In genomic region chr1:31327381-31327780, GRCh38 we compare ENCODE assay signal across 21 cellular contexts. TPM values are rescaled to one million over a fixed set of nuclear protein-coding genes. Genes with fewer than 3 reads are reported as not detected.
DNase-seq lines count a peak whose midpoint lies in the region; ATAC-seq and TF ChIP-seq lines count a peak whose summit lies in the region.
"Had no signal": no experiment of that assay in that cellular context is flagged by ENCODE, and none has a peak within 500 bp of the region (broad histone marks: within the 10 kb centered on the region; RNA-seq: fewer than 3 reads in every experiment).

No MANE protein-coding gene starts in this region.

- H3K27me3 ChIP-seq in breast epithelium, result no peaks in the 10 kb centered on the region
- no peaks in the 10 kb centered on the region for H3K27me3 ChIP-seq in foreskin keratinocyte
- H3K27me3 ChIP-seq in prostate gland (replicated peaks; ENCODE audit: insufficient read depth), result no peaks in the 10 kb centered on the region
- H3K27me3 ChIP-seq: BE2C, heart right ventricle, neutrophil, spleen, upper lobe of left lung had no signal

- no peaks in the 10 kb centered on the region for H3K9me3 Mint-ChIP-seq in MCF 10A (ENCODE audit: unreplicated experiment)
- no peaks in the 10 kb centered on the region for H3K9me3 Mint-ChIP-seq in activated CD8-positive, alpha-beta T cell treated with anti-CD3 and anti-CD28 coated beads, Interleukin-2, amount 10 ng/mL, durations not matched to agents 7 days and 5 days (ENCODE audit: insufficient read depth)
- H3K9me3 Mint-ChIP-seq: activated naive CD8-positive, alpha-beta T cell treated with anti-CD3 and anti-CD28 coated beads for 36 hours; stimulated activated naive CD8-positive, alpha-beta T cell treated with anti-CD3 and anti-CD28 coated beads, Interleukin-15, Interleukin-2, amounts not matched to agents 100 ng/mL and 50 ng/mL, for 24 hours had no signal

- peaks cover 12% of the 10 kb centered on the region for H3K4me1 Mint-ChIP-seq in MCF 10A (ENCODE audit: insufficient read depth, unreplicated experiment)
- H3K4me1 Mint-ChIP-seq in activated CD8-positive, alpha-beta T cell treated with anti-CD3 and anti-CD28 coated beads, Interleukin-2, amount 10 ng/mL, durations not matched to agents 7 days and 5 days (ENCODE audit: low read depth), result no peaks in the 10 kb centered on the region

- peaks cover 10% of the 10 kb centered on the region for H3K36me3 Mint-ChIP-seq in MCF 10A (ENCODE audit: insufficient read depth, unreplicated experiment)
- peaks cover 4% of the 10 kb centered on the region for H3K36me3 Mint-ChIP-seq in activated CD8-positive, alpha-beta T cell treated with anti-CD3 and anti-CD28 coated beads, Interleukin-2, amount 10 ng/mL, durations not matched to agents 7 days and 5 days (ENCODE audit: low read depth)

- H3K4me3 ChIP-seq in breast epithelium, result no peak overlapping the region
- no peak overlapping the region for H3K4me3 ChIP-seq in cardiac fibroblast (replicated peaks in 1 of 2; ENCODE audit: low read depth in 2 of 2, low read length in 2 of 2)
- no peak overlapping the region for H3K4me3 ChIP-seq in prostate gland
- H3K4me3 ChIP-seq: heart right ventricle, spleen, upper lobe of left lung had no signal

- no peaks in the 10 kb centered on the region for H3K4me1 ChIP-seq in breast epithelium
- no peaks in the 10 kb centered on the region for H3K4me1 ChIP-seq in foreskin keratinocyte
- H3K4me1 ChIP-seq in prostate gland (replicated peaks), result no peaks in the 10 kb centered on the region
- H3K4me1 ChIP-seq: BE2C, spleen, upper lobe of left lung had no signal

- POLR2A ChIA-PET in MCF 10A (lab: Yijun Ruan, JAX), result interaction anchor here (0.9 to 1.4 kb wide), 4 partner anchors 9 to 112 kb away, joined by 3 to 5 read pairs (median 4); partner anchors contain the start of genes SNRNP40 and ZCCHC17
- POLR2A ChIA-PET in activated CD8-positive, alpha-beta T cell treated with anti-CD3 and anti-CD28 coated beads, Interleukin-2, amount 10 ng/mL, durations not matched to agents 7 days and 5 days (lab: Charles Lee), result no interaction called here

- no TSS peak for BruUV-seq in MCF 10A (replicated peaks; lab: Mats Ljungman, UMichigan)

- intact Hi-C loops in MCF 10A (cut with micrococcal nuclease) (no loop called here), breast epithelium (cut with DNase I; ENCODE audit: low total_unique reads) (no loop called here), prostate gland (cut with DNase I) (no loop called here)

- CTCF ChIA-PET in MCF 10A (lab: Yijun Ruan, JAX), result interaction anchor here (0.6 to 2.6 kb wide), 4 partner anchors 98 to 234 kb away, joined by 3 to 13 read pairs (median 4); no protein-coding TSS in a partner anchor
- CTCF ChIA-PET in activated CD8-positive, alpha-beta T cell treated with anti-CD3 and anti-CD28 coated beads, Interleukin-2, amount 10 ng/mL, durations not matched to agents 7 days and 5 days (lab: Charles Lee), result interaction anchor here (1.1 to 3.5 kb wide), 2 partner anchors 143 to 221 kb away, joined by 3 to 11 read pairs; no protein-coding TSS in a partner anchor

- H3K27ac Mint-ChIP-seq in MCF 10A (ENCODE audit: low read depth, unreplicated experiment), result peak overlapping the region; percentile 57
- no peak overlapping the region for H3K27ac Mint-ChIP-seq in activated CD8-positive, alpha-beta T cell treated with anti-CD3 and anti-CD28 coated beads, Interleukin-2, amount 10 ng/mL, durations not matched to agents 7 days and 5 days
- H3K27ac Mint-ChIP-seq: activated naive CD8-positive, alpha-beta T cell treated with anti-CD3 and anti-CD28 coated beads for 36 hours; stimulated activated naive CD8-positive, alpha-beta T cell treated with anti-CD3 and anti-CD28 coated beads, Interleukin-15, Interleukin-2, amounts not matched to agents 100 ng/mL and 50 ng/mL, for 24 hours had no signal

- WGBS in prostate gland, result 65% methylated on average over 3 of the region's 3 CpGs

- TF ChIP-seq CTCF in MCF 10A (IDR thresholded peaks at IDR 0.05; ENCODE audit: unreplicated experiment), result no peak
- TF ChIP-seq CTCF in breast epithelium (IDR thresholded peaks at IDR 0.05), result no peak
- TF ChIP-seq CTCF in cardiac fibroblast (IDR thresholded peaks at IDR 0.05; ENCODE audit: low read depth, low read length), result no peak
- TF ChIP-seq CTCF in foreskin keratinocyte (conservative IDR thresholded peaks at IDR 0.05), result no peak
- TF ChIP-seq CTCF in prostate gland (IDR thresholded peaks at IDR 0.05), result no peak

- DNase-seq in MCF 10A (ENCODE audit: unreplicated experiment), result peak; percentile 49
- DNase-seq in breast epithelium (ENCODE audit: low spot score in 2 of 2), result no peak
- DNase-seq in cardiac fibroblast (ENCODE audit: low read depth in 2 of 2), result peak; percentile 52 to 57
- DNase-seq in foreskin keratinocyte, result peak; percentile 37 to 47
- DNase-seq in prostate gland (ENCODE audit: low spot score), result no peak
- no peak for DNase-seq in activated CD8-positive, alpha-beta T cell treated with anti-CD3 and anti-CD28 coated beads, Interleukin-2, amount 10 ng/mL, durations not matched to agents 7 days and 5 days
- DNase-seq in inferior parietal cortex (ENCODE audit: extremely low spot score), result no peak
- no peak for DNase-seq in superior temporal gyrus (ENCODE audit: extremely low spot score)
- DNase-seq: activated naive CD8-positive, alpha-beta T cell treated with anti-CD3 and anti-CD28 coated beads for 36 hours; BE2C; dermis blood vessel endothelial cell; heart right ventricle; NCI-H524; RPMI8226; spleen; stimulated activated CD4-positive, alpha-beta T cell treated with anti-CD3 and anti-CD28 coated beads, Interleukin-4, amount 100 ng/mL, for 24 hours; upper lobe of left lung had no signal

- no peak overlapping the region for H3K4me3 Mint-ChIP-seq in MCF 10A (ENCODE audit: unreplicated experiment)
- no peak overlapping the region for H3K4me3 Mint-ChIP-seq in activated CD8-positive, alpha-beta T cell treated with anti-CD3 and anti-CD28 coated beads, Interleukin-2, amount 10 ng/mL, durations not matched to agents 7 days and 5 days
- H3K4me3 Mint-ChIP-seq: activated naive CD8-positive, alpha-beta T cell treated with anti-CD3 and anti-CD28 coated beads for 36 hours; stimulated activated naive CD8-positive, alpha-beta T cell treated with anti-CD3 and anti-CD28 coated beads, Interleukin-15, Interleukin-2, amounts not matched to agents 100 ng/mL and 50 ng/mL, for 24 hours had no signal

- H3K27ac ChIP-seq in breast epithelium (no peak overlapping the region), foreskin keratinocyte (no peak overlapping the region), prostate gland (no peak overlapping the region)
- H3K27ac ChIP-seq: 22Rv1, heart right ventricle, neutrophil, spleen, upper lobe of left lung had no signal

- no peak for ATAC-seq in foreskin keratinocyte
- no peak for ATAC-seq in activated CD8-positive, alpha-beta T cell treated with anti-CD3 and anti-CD28 coated beads, Interleukin-2, amount 10 ng/mL, durations not matched to agents 7 days and 5 days
- ATAC-seq: HCT116, heart right ventricle had no signal

- no peak for TF ChIP-seq POLR2A in breast epithelium (IDR thresholded peaks at IDR 0.05)
- no peak for TF ChIP-seq POLR2A in prostate gland (IDR thresholded peaks at IDR 0.05)

- no peaks in the 10 kb centered on the region for H3K36me3 ChIP-seq in breast epithelium
- no peaks in the 10 kb centered on the region for H3K36me3 ChIP-seq in prostate gland
- H3K36me3 ChIP-seq: BE2C had no signal

- H3K27me3 Mint-ChIP-seq in MCF 10A (ENCODE audit: insufficient read depth, unreplicated experiment), result no peaks in the 10 kb centered on the region
- H3K27me3 Mint-ChIP-seq in activated CD8-positive, alpha-beta T cell treated with anti-CD3 and anti-CD28 coated beads, Interleukin-2, amount 10 ng/mL, durations not matched to agents 7 days and 5 days (ENCODE audit: low read depth), result no peaks in the 10 kb centered on the region
- H3K27me3 Mint-ChIP-seq: activated naive CD8-positive, alpha-beta T cell treated with anti-CD3 and anti-CD28 coated beads for 36 hours; stimulated activated naive CD8-positive, alpha-beta T cell treated with anti-CD3 and anti-CD28 coated beads, Interleukin-15, Interleukin-2, amounts not matched to agents 100 ng/mL and 50 ng/mL, for 24 hours had no signal

- H3K9me3 ChIP-seq in breast epithelium (no peaks in the 10 kb centered on the region), prostate gland (no peaks in the 10 kb centered on the region)
- H3K9me3 ChIP-seq: BE2C, heart right ventricle, neutrophil, spleen, upper lobe of left lung had no signal

RNA-seq across cellular contexts. Expression of gene ZCCHC17, which starts 30.5 kb away (rescaled TPM):
- total RNA-seq in MCF 10A (2022) (29.3 and 40.0 TPM in 2 replicates), breast epithelium (10 to 100 TPM; 24.6 to 42.9 (median 29.6) TPM), foreskin keratinocyte (47.8 and 47.9 TPM in 2 replicates), prostate gland (10 to 100 TPM; 31.5 to 39.0 TPM)
- 44.9 and 47.5 TPM in 2 replicates for polyA plus RNA-seq in foreskin keratinocyte
- 10 to 100 TPM; 25.9 to 27.9 TPM for total RNA-seq in activated CD8-positive, alpha-beta T cell treated with anti-CD3 and anti-CD28 coated beads, Interleukin-2, amount 10 ng/mL, durations not matched to agents 7 days and 5 days

RNA-seq across cellular contexts. Expression of gene SNRNP40, which starts 30.8 kb away (rescaled TPM):
- total RNA-seq in MCF 10A (2022), result 65.4 and 72.8 TPM in 2 replicates
- 10 to 100 TPM; 40.2 to 73.4 (median 66.6) TPM for total RNA-seq in breast epithelium
- total RNA-seq in foreskin keratinocyte, result 74.3 and 89.2 TPM in 2 replicates
- 54.3 and 63.6 TPM in 2 replicates for polyA plus RNA-seq in foreskin keratinocyte
- total RNA-seq in prostate gland, result 10 to 100 TPM; 58.7 to 65.4 TPM
- 100 to 1,000 TPM in 1 of 2 experiments, 10 to 100 TPM in 1; 94.9 to 103 TPM for total RNA-seq in activated CD8-positive, alpha-beta T cell treated with anti-CD3 and anti-CD28 coated beads, Interleukin-2, amount 10 ng/mL, durations not matched to agents 7 days and 5 days

RNA-seq across cellular contexts. Expression of gene FABP3, which starts 45.5 kb away (rescaled TPM):
- total RNA-seq in MCF 10A (2022) (not detected in 2 replicates), breast epithelium (10 to 100 TPM in 2 of 3 donors, 1 to 10 TPM in 1; 7.9 to 15.5 (median 15.0) TPM), foreskin keratinocyte (3.4 and 4.5 TPM in 2 replicates), prostate gland (10 to 100 TPM; 25.0 to 54.1 TPM)
- 5.7 and 5.9 TPM in 2 replicates for polyA plus RNA-seq in foreskin keratinocyte
- not detected for total RNA-seq in activated CD8-positive, alpha-beta T cell treated with anti-CD3 and anti-CD28 coated beads, Interleukin-2, amount 10 ng/mL, durations not matched to agents 7 days and 5 days
- total RNA-seq: activated naive CD8-positive, alpha-beta T cell treated with anti-CD3 and anti-CD28 coated beads for 36 hours had no signal

Comparison
In these comparisons a context has a peak if more than half of its experiments do, and no peak if none do; other contexts are left out.
1. DNase-seq: peak in MCF 10A (single experiment), cardiac fibroblast (2 of 2) and foreskin keratinocyte (2 of 2); none in breast epithelium (0 of 2), prostate gland (single experiment), activated CD8-positive, alpha-beta T cell treated with anti-CD3 and anti-CD28 coated beads, Interleukin-2, amount 10 ng/mL, durations not matched to agents 7 days and 5 days (single experiment), inferior parietal cortex (single experiment) and superior temporal gyrus (single experiment).